Comparison of ENCODE assay signal across 10 cellular contexts in genomic region chr4:87068591-87069021, GRCh38.
DNase-seq lines count a peak whose midpoint lies in the region; ATAC-seq and TF ChIP-seq lines count a peak whose summit lies in the region.
"Had no signal": no experiment of that assay in that cellular context is flagged by ENCODE, and none has a peak within 500 bp of the region (broad histone marks: within the 10 kb centered on the region; RNA-seq: fewer than 3 reads in every experiment).

No MANE protein-coding gene starts in this region.

- H3K36me3 ChIP-seq in left lung: no peaks in the 10 kb centered on the region

- H3K4me1 ChIP-seq in left lung: peaks cover 19 to 24% of the 10 kb centered on the region in 2 donors

- no peak for TF ChIP-seq CTCF in CD4-positive, alpha-beta T cell (IDR thresholded peaks at IDR 0.05)
- no peak for TF ChIP-seq CTCF in left lung (IDR thresholded peaks at IDR 0.05)
- no peak for TF ChIP-seq CTCF in endothelial cell (IDR thresholded peaks at IDR 0.05; ENCODE audit: unreplicated experiment)

- intact Hi-C loops in CD4-positive, alpha-beta T cell (cut with DNase I, micrococcal nuclease): no loop called here
- intact Hi-C loops in left lung (cut with DNase I): no loop called here

- POLR2A ChIA-PET in CD4-positive, alpha-beta T cell (lab: Charles Lee): no interaction called here

- peaks cover 71% of the 10 kb centered on the region for H3K4me1 Mint-ChIP-seq in CD4-positive, alpha-beta T cell (ENCODE audit: low read depth)
- peaks cover 17% of the 10 kb centered on the region for H3K4me1 Mint-ChIP-seq in endothelial cell (ENCODE audit: unreplicated experiment)

- no peak for ATAC-seq in CD4-positive, alpha-beta T cell (ENCODE audit: poor library complexity)
- ATAC-seq in SK-N-SH treated with all-trans-retinoic acid at 6 μM for 48 hours (peak; percentile 38; the same call in 1 of the 3 replicates), left lung (peak; percentile 79), GM18511 (IDR thresholded peaks at IDR 0.05; ENCODE audit: unreplicated experiment) (no peak)

- no peaks in the 10 kb centered on the region for H3K9me3 Mint-ChIP-seq in CD4-positive, alpha-beta T cell
- H3K9me3 Mint-ChIP-seq in endothelial cell (ENCODE audit: unreplicated experiment): no peaks in the 10 kb centered on the region

- H3K27ac ChIP-seq in CD4-positive, alpha-beta T cell (ENCODE audit: low read depth, low read length): no peak overlapping the region
- peak overlapping the region in 1 of 2 donors; percentile 48 for H3K27ac ChIP-seq in left lung
- H3K27ac ChIP-seq: C4-2B had no signal

- H3K9me3 ChIP-seq in CD4-positive, alpha-beta T cell (ENCODE audit: control insufficient read depth, low read length): no peaks in the 10 kb centered on the region
- no peaks in the 10 kb centered on the region for H3K9me3 ChIP-seq in left lung

- H3K4me3 ChIP-seq in left lung: no peak overlapping the region

- H3K36me3 Mint-ChIP-seq in CD4-positive, alpha-beta T cell (ENCODE audit: low read depth): peaks cover 4% of the 10 kb centered on the region
- H3K36me3 Mint-ChIP-seq in endothelial cell (ENCODE audit: low read depth, unreplicated experiment): peaks cover 4% of the 10 kb centered on the region

- no peak overlapping the region for H3K4me3 Mint-ChIP-seq in CD4-positive, alpha-beta T cell
- H3K4me3 Mint-ChIP-seq in endothelial cell (ENCODE audit: unreplicated experiment): no peak overlapping the region

- CTCF ChIA-PET in CD4-positive, alpha-beta T cell (lab: Charles Lee): interaction anchor here (1.6 to 2.7 kb wide), 2 partner anchors 11 to 147 kb away, joined by 3 to 13 read pairs; no protein-coding TSS in a partner anchor

- no peaks in the 10 kb centered on the region for H3K27me3 ChIP-seq in CD4-positive, alpha-beta T cell (ENCODE audit: control insufficient read depth, insufficient read depth, low read length)
- H3K27me3 ChIP-seq in left lung: no peaks in the 10 kb centered on the region

- H3K27ac Mint-ChIP-seq in CD4-positive, alpha-beta T cell: peak overlapping the region; percentile 2
- no peak overlapping the region for H3K27ac Mint-ChIP-seq in endothelial cell (ENCODE audit: unreplicated experiment)

- no peak for DNase-seq in CD4-positive, alpha-beta T cell
- DNase-seq in NCI-H1436 treated with DMSO at 0.1 percent for 48 hours (lab: John Stamatoyannopoulos, UW): peak; percentile 77
- DNase-seq in left lung: no peak
- DNase-seq in endothelial cell (ENCODE audit: low spot score): no peak
- DNase-seq in AG08395 (ENCODE audit: low spot score): no peak
- no peak for DNase-seq in activated gamma-delta T cell treated with Interleukin-2 at 50 U/mL for 16 hours
- DNase-seq: activated CD8-positive, alpha-beta memory T cell treated with anti-CD3 and anti-CD28 coated beads, Interleukin-2, amount 50 U/mL, for 48 hours had no signal

- H3K27me3 Mint-ChIP-seq in CD4-positive, alpha-beta T cell: no peaks in the 10 kb centered on the region
- peaks cover 10% of the 10 kb centered on the region for H3K27me3 Mint-ChIP-seq in endothelial cell (ENCODE audit: unreplicated experiment)

TF ChIP-seq in SK-N-SH treated with all-trans-retinoic acid at 6 μM for 48 hours, 23 proteins besides CTCF, POLR2A, EP300 and RAD21:
- TF ChIP-seq PATZ1 (CRISPR knock-in tag; IDR thresholded peaks at IDR 0.05; ENCODE audit: borderline replicate concordance) (no peak), CSRNP3 (CRISPR knock-in tag; IDR thresholded peaks at IDR 0.05) (no peak), ESRRG (CRISPR knock-in tag; IDR thresholded peaks at IDR 0.05) (no peak), GLIS3 (CRISPR knock-in tag; IDR thresholded peaks at IDR 0.05) (no peak), ZNF8 (CRISPR knock-in tag; IDR thresholded peaks at IDR 0.05) (no peak)

Comparison
In these comparisons a context has a peak if more than half of its experiments do, and no peak if none do; other contexts are left out.
1. ATAC-seq: peak in SK-N-SH treated with all-trans-retinoic acid at 6 μM for 48 hours (single experiment) and left lung (single experiment); none in CD4-positive, alpha-beta T cell (single experiment) and GM18511 (single experiment).